In genomic region chr2:70948350-70949003, GRCh38 we compare ENCODE assay signal across 8 cellular contexts. TPM values are rescaled to one million over a fixed set of nuclear protein-coding genes. Genes with fewer than 3 reads are reported as not detected.
DNase-seq lines count a peak whose midpoint lies in the region; ATAC-seq, FAIRE-seq and TF ChIP-seq lines count a peak whose summit lies in the region.

No MANE protein-coding gene starts in this region.

- no peaks in the 10 kb centered on the region for H4K20me1 ChIP-seq in GM23248 (ENCODE audit: insufficient read depth)
- no peaks in the 10 kb centered on the region for H4K20me1 ChIP-seq in MM.1S (ENCODE audit: insufficient read depth, low read length)

- H3K4me1 ChIP-seq in GM23248 (ENCODE audit: insufficient read depth) (peaks cover 4% of the 10 kb centered on the region; the same call in 1 of the 2 replicates), MM.1S (ENCODE audit: low read length) (no peaks in the 10 kb centered on the region), left ventricle myocardium inferior (peaks cover 10% of the 10 kb centered on the region)

- WGBS in GM23248 (ENCODE audit: low coverage in 1 of 2, low lambda C conversion rate in 2 of 2, missing lambda C conversion rate in 2 of 2), 2 experiments = 7% methylated on average over 26 of the region's 26 CpGs

- peak overlapping the region; percentile 14 for H3K27ac Mint-ChIP-seq in activated naive CD8-positive, alpha-beta T cell treated with anti-CD3 and anti-CD28 coated beads, Interleukin-2, amount 50 U/mL, for 24 hours

- H3K27me3 ChIP-seq in GM23248 (replicated peaks; ENCODE audit: insufficient read depth) = 0 out of 2 replicates have a peak, but pooled peaks cover 11% of the 10 kb centered on the region
- H3K27me3 ChIP-seq in MM.1S (replicated peaks; ENCODE audit: insufficient read depth, low read length) = peaks cover 11% of the 10 kb centered on the region
- H3K27me3 ChIP-seq in left ventricle myocardium inferior (ENCODE audit: low read depth) = peaks cover 51% of the 10 kb centered on the region

- no peaks in the 10 kb centered on the region for H3K9me3 Mint-ChIP-seq in activated naive CD8-positive, alpha-beta T cell treated with anti-CD3 and anti-CD28 coated beads, Interleukin-2, amount 50 U/mL, for 24 hours

- no peaks in the 10 kb centered on the region for H3K36me3 Mint-ChIP-seq in activated naive CD8-positive, alpha-beta T cell treated with anti-CD3 and anti-CD28 coated beads, Interleukin-2, amount 50 U/mL, for 24 hours (ENCODE audit: low read depth)

- H3K27ac ChIP-seq in GM23248 = no peak overlapping the region
- no peak overlapping the region for H3K27ac ChIP-seq in MM.1S (ENCODE audit: low read length)
- no peak overlapping the region for H3K27ac ChIP-seq in left ventricle myocardium inferior (replicated peaks)

- peak overlapping the region; percentile 75 for H3K4me3 Mint-ChIP-seq in activated naive CD8-positive, alpha-beta T cell treated with anti-CD3 and anti-CD28 coated beads, Interleukin-2, amount 50 U/mL, for 24 hours

- H3K9me2 ChIP-seq in GM23248 (ENCODE audit: insufficient read depth) = no peaks in the 10 kb centered on the region
- H3K9me2 ChIP-seq in MM.1S (replicated peaks; ENCODE audit: insufficient read depth, low read length) = no peaks in the 10 kb centered on the region

- in situ Hi-C loops in GM23248 (cut with MboI) = loop anchor here (10.0 kb wide), 1 partner anchor 74 kb away; no protein-coding TSS in a partner anchor

- FAIRE-seq in D721Med (lab: Jason Lieb, UNC) (no peak), urothelium cell line (lab: Jason Lieb, UNC) (no peak)

- H2AFZ ChIP-seq in GM23248 = peak overlapping the region; percentile 93
- peak overlapping the region; percentile 57 for H2AFZ ChIP-seq in MM.1S (ENCODE audit: low read length)

- peak; percentile 88 for ATAC-seq in activated naive CD8-positive, alpha-beta T cell treated with anti-CD3 and anti-CD28 coated beads, Interleukin-2, amount 50 U/mL, for 24 hours

- peaks cover 18% of the 10 kb centered on the region for H3K27me3 Mint-ChIP-seq in activated naive CD8-positive, alpha-beta T cell treated with anti-CD3 and anti-CD28 coated beads, Interleukin-2, amount 50 U/mL, for 24 hours

- H3K36me3 ChIP-seq in GM23248 (ENCODE audit: low read depth) (no peaks in the 10 kb centered on the region), MM.1S (replicated peaks; ENCODE audit: insufficient read depth, low read length) (no peaks in the 10 kb centered on the region), left ventricle myocardium inferior (no peaks in the 10 kb centered on the region)

- H3K9me3 ChIP-seq in GM23248 (ENCODE audit: low read depth) (no peaks in the 10 kb centered on the region), MM.1S (replicated peaks; ENCODE audit: insufficient read depth, low read length) (no peaks in the 10 kb centered on the region), left ventricle myocardium inferior (replicated peaks) (no peaks in the 10 kb centered on the region)

- no peaks in the 10 kb centered on the region for H3K79me2 ChIP-seq in GM23248 (ENCODE audit: insufficient read depth)
- H3K79me2 ChIP-seq in MM.1S (ENCODE audit: low read length) = no peaks in the 10 kb centered on the region

- H3K9ac ChIP-seq in GM23248 (peak overlapping the region; percentile 41), MM.1S (ENCODE audit: low read length) (no peak overlapping the region)

- DNase-seq in D721Med (ENCODE audit: insufficient read length, low spot score) = peak; percentile 52
- peak; percentile 86 for DNase-seq in GM23248
- peak; percentile 57 for DNase-seq in MM.1S
- peak; percentile 57 for DNase-seq in SW480 (ENCODE audit: low spot score)
- DNase-seq in activated naive CD8-positive, alpha-beta T cell treated with anti-CD3 and anti-CD28 coated beads, Interleukin-2, amount 50 U/mL, for 24 hours = peak; percentile 87
- DNase-seq in left ventricle myocardium inferior = peak; percentile 77
- peak; percentile 56 for DNase-seq in putamen (ENCODE audit: low spot score)
- DNase-seq in urothelium cell line (ENCODE audit: low spot score) = peak; percentile 93

- H3K4me2 ChIP-seq in GM23248 (ENCODE audit: unreplicated experiment) = peak overlapping the region; percentile 89
- H3K4me2 ChIP-seq in MM.1S (ENCODE audit: low read depth, low read length) = peak overlapping the region; percentile 87

- TF ChIP-seq CTCF in D721Med (IDR thresholded peaks at IDR 0.05; ENCODE audit: insufficient read depth, missing control alignments) (peak; percentile 66), MM.1S (IDR thresholded peaks at IDR 0.05; ENCODE audit: low read length) (peak; percentile 85), left ventricle myocardium inferior (IDR thresholded peaks at IDR 0.05; ENCODE audit: borderline replicate concordance) (peak; percentile 90)

- H3F3A ChIP-seq in GM23248 (ENCODE audit: insufficient read depth) (0 out of 2 replicates have a peak, but pooled peaks cover 5% of the 10 kb centered on the region), MM.1S (ENCODE audit: insufficient read depth, low read length) (no peaks in the 10 kb centered on the region)

- intact Hi-C loops in left ventricle myocardium inferior (cut with micrococcal nuclease) = loop anchor here (5.0 kb wide), 1 partner anchor 76 kb away; no protein-coding TSS in a partner anchor

- H3K4me1 Mint-ChIP-seq in activated naive CD8-positive, alpha-beta T cell treated with anti-CD3 and anti-CD28 coated beads, Interleukin-2, amount 50 U/mL, for 24 hours = peaks cover 12% of the 10 kb centered on the region

- peak overlapping the region; percentile 64 for H3K4me3 ChIP-seq in GM23248
- peak overlapping the region; percentile 55 for H3K4me3 ChIP-seq in MM.1S (ENCODE audit: low read length)
- peak overlapping the region; percentile 42 for H3K4me3 ChIP-seq in left ventricle myocardium inferior

RNA-seq across cellular contexts. Expression of gene ATP6V1B1, which starts 12.8 kb away (rescaled TPM):
- total RNA-seq in GM23248 (2014; rRNA removed; shearing (Covaris generic)) = not detected in 2 replicates
- 0.60 TPM in 1 of 2 replicates, not detected in the other for polyA plus RNA-seq in GM23248 (2016; fragmentation: Nextera tagmentation; extraction: Ambion mirVana)
- not detected for total RNA-seq in left ventricle myocardium inferior

RNA-seq across cellular contexts. Expression of gene ANKRD53, which starts 30.0 kb away (rescaled TPM):
- not detected in 2 replicates for total RNA-seq in GM23248 (2014; rRNA removed; shearing (Covaris generic))
- polyA plus RNA-seq in GM23248 (2016; fragmentation: Nextera tagmentation; extraction: Ambion mirVana) = 0.65 and 1.2 TPM in 2 replicates
- 0.33 TPM for total RNA-seq in left ventricle myocardium inferior

RNA-seq across cellular contexts. Expression of gene TEX261, which starts 46.2 kb away (rescaled TPM):
- 46.9 and 64.1 TPM in 2 replicates for total RNA-seq in GM23248 (2014; rRNA removed; shearing (Covaris generic))
- polyA plus RNA-seq in GM23248 (2016; fragmentation: Nextera tagmentation; extraction: Ambion mirVana) = 54.1 and 55.7 TPM in 2 replicates
- total RNA-seq in left ventricle myocardium inferior = 50.7 TPM

RNA-seq across cellular contexts. Expression of gene VAX2, which starts 48.1 kb away (rescaled TPM):
- 1.1 and 2.0 TPM in 2 replicates for total RNA-seq in GM23248 (2014; rRNA removed; shearing (Covaris generic))
- 0.85 and 1.5 TPM in 2 replicates for polyA plus RNA-seq in GM23248 (2016; fragmentation: Nextera tagmentation; extraction: Ambion mirVana)
- 0.36 TPM for total RNA-seq in left ventricle myocardium inferior
